In genomic region chr15:76353903-76354302, GRCh38 we compare ENCODE assay signal across 32 cellular contexts. TPM values are rescaled to one million over a fixed set of nuclear protein-coding genes. Genes with fewer than 3 reads are reported as not detected.
"Had no signal": no experiment of that assay in that cellular context is flagged by ENCODE, and none has a peak within 500 bp of the region (broad histone marks: within the 10 kb centered on the region; RNA-seq: fewer than 3 reads in every experiment).

No MANE protein-coding gene starts in this region.

- H3K27me3 Mint-ChIP-seq: activated CD8-positive, alpha-beta T cell treated with anti-CD3 and anti-CD28 coated beads for 36 hours; activated T-helper 17 cell treated with anti-CD3 and anti-CD28 coated beads, Interleukin-2, amount 50 U/mL, for 72 hours; effector memory CD8-positive, alpha-beta T cell; T-helper 17 cell had no signal

- H3K4me1 Mint-ChIP-seq: activated B cell treated with CpG ODN at 0.5 μM for 24 hours; activated T-helper 17 cell treated with anti-CD3 and anti-CD28 coated beads, Interleukin-2, amount 50 U/mL, for 72 hours; T-helper 17 cell had no signal

- H3K4me3 ChIP-seq: body of pancreas, esophagus muscularis mucosa, gastrocnemius medialis had no signal

- H3K9me3 ChIP-seq: body of pancreas, esophagus muscularis mucosa, gastrocnemius medialis had no signal

- DNase-seq: activated B cell treated with CpG ODN at 0.5 μM for 24 hours; activated CD4-positive, alpha-beta T cell treated with anti-CD3 and anti-CD28 coated beads for 48 hours; activated CD4-positive, alpha-beta T cell treated with anti-CD3 and anti-CD28 coated beads, Interleukin-2, amount 50 U/mL, for 1 hour; activated CD4-positive, alpha-beta T cell treated with anti-CD3 and anti-CD28 coated beads, Interleukin-2, amount 50 U/mL, for 48 hours; activated CD8-positive, alpha-beta memory T cell treated with anti-CD3 and anti-CD28 coated beads for 24 hours; activated CD8-positive, alpha-beta T cell treated with anti-CD3 and anti-CD28 coated beads for 36 hours; activated effector memory CD4-positive, alpha-beta T cell treated with Interleukin-2 at 50 U/mL for 16 hours; activated gamma-delta T cell treated with Interleukin-2 at 50 U/mL for 16 hours; activated naive CD4-positive, alpha-beta T cell treated with anti-CD3 and anti-CD28 coated beads, Interleukin-2, amount 50 U/mL, for 16 hours; activated naive CD4-positive, alpha-beta T cell treated with Interleukin-2 at 50 U/mL for 16 hours; activated T-cell treated with anti-CD3 and anti-CD28 coated beads, Interleukin-2, amount 50 U/mL, for 4 hours; amniotic stem cell; aorta; body of pancreas; caudate nucleus; cortex of kidney; dermis blood vessel endothelial cell; effector CD4-positive, alpha-beta T cell; effector memory CD8-positive, alpha-beta T cell; erythroblast; foreskin keratinocyte; gastrocnemius medialis; glutamatergic neuron; T-helper 1 cell; T-helper 17 cell; T1000; WERI-Rb-1 had no signal

- H3K27ac Mint-ChIP-seq: activated B cell treated with CpG ODN at 0.5 μM for 24 hours; activated CD8-positive, alpha-beta T cell treated with anti-CD3 and anti-CD28 coated beads for 36 hours; activated naive CD8-positive, alpha-beta T cell; activated T-helper 17 cell treated with anti-CD3 and anti-CD28 coated beads, Interleukin-2, amount 50 U/mL, for 72 hours; effector memory CD8-positive, alpha-beta T cell; T-helper 17 cell; T-helper 2 cell treated with Interferon-gamma antibody and Interleukin-4, amounts not matched to agents 5 μg/mL and 100 μg/mL, for 36 hours had no signal

- H3K27ac ChIP-seq: body of pancreas, esophagus muscularis mucosa, foreskin keratinocyte, gastrocnemius medialis, WERI-Rb-1 had no signal

- H3K27me3 ChIP-seq: body of pancreas, esophagus muscularis mucosa, foreskin keratinocyte had no signal

- H3K4me1 ChIP-seq: body of pancreas, esophagus muscularis mucosa, foreskin keratinocyte, gastrocnemius medialis had no signal

- ATAC-seq: activated CD8-positive, alpha-beta T cell treated with anti-CD3 and anti-CD28 coated beads for 36 hours; activated T-helper 17 cell treated with anti-CD3 and anti-CD28 coated beads, Interleukin-2, amount 50 U/mL, for 72 hours; body of pancreas; effector memory CD8-positive, alpha-beta T cell; foreskin keratinocyte; gastrocnemius medialis; T-helper 17 cell had no signal

- H3K36me3 ChIP-seq: WERI-Rb-1 had no signal

- H3K9me3 Mint-ChIP-seq: activated B cell treated with CpG ODN at 0.5 μM for 24 hours; activated CD8-positive, alpha-beta T cell treated with anti-CD3 and anti-CD28 coated beads for 36 hours; activated T-cell treated with anti-CD3 and anti-CD28 coated beads, Interleukin-2, amount 50 U/mL, for 4 hours; activated T-helper 17 cell treated with anti-CD3 and anti-CD28 coated beads, Interleukin-2, amount 50 U/mL, for 72 hours; effector memory CD8-positive, alpha-beta T cell; T-helper 2 cell treated with Interferon-gamma antibody and Interleukin-4, amounts not matched to agents 5 μg/mL and 100 μg/mL, for 36 hours had no signal

- H3K4me3 Mint-ChIP-seq: activated B cell treated with CpG ODN at 0.5 μM for 24 hours; activated CD8-positive, alpha-beta T cell treated with anti-CD3 and anti-CD28 coated beads for 36 hours; activated naive CD8-positive, alpha-beta T cell; activated T-cell treated with anti-CD3 and anti-CD28 coated beads, Interleukin-2, amount 50 U/mL, for 4 hours; activated T-helper 17 cell treated with anti-CD3 and anti-CD28 coated beads, Interleukin-2, amount 50 U/mL, for 72 hours; effector memory CD8-positive, alpha-beta T cell; T-helper 17 cell; T-helper 2 cell treated with Interferon-gamma antibody and Interleukin-4, amounts not matched to agents 5 μg/mL and 100 μg/mL, for 36 hours had no signal

RNA-seq across cellular contexts. Expression of gene ISL2, which starts 17.3 kb away (rescaled TPM):
- total RNA-seq: aorta, body of pancreas, chondrocyte, gastrocnemius medialis, T-helper 17 cell had no signal
- polyA plus RNA-seq: aorta had no signal
